ENCODE assay signal across 11 cellular contexts in genomic region chr20:17659344-17659743, GRCh38. TPM values are rescaled to one million over a fixed set of nuclear protein-coding genes. Genes with fewer than 3 reads are reported as not detected.
DNase-seq lines count a peak whose midpoint lies in the region; ATAC-seq, FAIRE-seq and TF ChIP-seq lines count a peak whose summit lies in the region.
"Not testable (repeated sequence)": the region's sequence is repeated elsewhere in the genome, so short reads cannot be mapped to it uniquely, and the experiment has no call there.
"Had no signal": no experiment of that assay in that cellular context is flagged by ENCODE, and none has a peak within 500 bp of the region (broad histone marks: within the 10 kb centered on the region; RNA-seq: fewer than 3 reads in every experiment).

No MANE protein-coding gene starts in this region.

- not testable (repeated sequence) for H3K27me3 Mint-ChIP-seq in glutamatergic neuron (ENCODE audit: unreplicated experiment)

- CTCF ChIA-PET in AG04450 (lab: Charles Lee), result interaction anchor here (1.5 kb wide), 1 partner anchor 155 kb away, joined by 3 read pairs; no protein-coding TSS in a partner anchor
- CTCF ChIA-PET in Panc1 (lab: Charles Lee); HepG2 (lab: Yijun Ruan, JAX; ENCODE audit: low intra/inter-chr PET ratio, low total read pairs): not testable (repeated sequence)

- FAIRE-seq in HepG2 (lab: Jason Lieb, UNC), result not testable (repeated sequence)

- H3K4me1 Mint-ChIP-seq in glutamatergic neuron (ENCODE audit: low read depth, unreplicated experiment), result peaks cover 42% of the 10 kb centered on the region

- H3K4me3 Mint-ChIP-seq in glutamatergic neuron (ENCODE audit: unreplicated experiment), result peak overlapping the region; percentile 43

- TF ChIP-seq RAD21 in HepG2 (CRISPR knock-in tag; IDR thresholded peaks at IDR 0.05), result not testable (repeated sequence)

- H3K79me2 ChIP-seq in HepG2 (ENCODE audit: insufficient read depth, low read length), result peaks cover 84% of the 10 kb centered on the region

- BruUV-seq in Panc1 (replicated peaks; lab: Mats Ljungman, UMichigan), result TSS peak; percentile 96
- BruUV-seq in HepG2 (replicated peaks; lab: Mats Ljungman, UMichigan), result TSS peak; percentile 67

- intact Hi-C loops in Panc1 (cut with micrococcal nuclease; ENCODE audit: unreplicated experiment); body of pancreas (cut with DNase I): not testable (repeated sequence)
- intact Hi-C loops in HepG2 (cut with micrococcal nuclease; ENCODE audit: unreplicated experiment), result loop anchor here (5.0 kb wide), 1 partner anchor 238 kb away; no protein-coding TSS in a partner anchor
- intact Hi-C loops in thyroid gland (cut with DNase I), result loop anchor here (10.0 kb wide), 1 partner anchor 245 kb away; no protein-coding TSS in a partner anchor

- WGBS in body of pancreas, 2 donors, result 84 to 95% methylated on average over 7 of the region's 7 CpGs
- 98% methylated on average over 7 of the region's 7 CpGs for WGBS in HepG2 (ENCODE audit: low lambda C conversion rate)
- 96% methylated on average over 7 of the region's 7 CpGs for WGBS in thyroid gland, 2 donors

- not testable (repeated sequence) for TF ChIP-seq EP300 in HepG2 (IDR thresholded peaks at IDR 0.05; ENCODE audit: low read depth in 2 of 2, low read length in 2 of 2); HepG2 (CRISPR knock-in tag; IDR thresholded peaks at IDR 0.05; ENCODE audit: borderline replicate concordance)

- H2AFZ ChIP-seq in HepG2 (ENCODE audit: low read length), result not testable (repeated sequence)

- not testable (repeated sequence) for H3K4me1 ChIP-seq in Panc1 (ENCODE audit: control insufficient read depth, insufficient read depth, low read length)
- H3K4me1 ChIP-seq in body of pancreas, result peaks cover 93% of the 10 kb centered on the region
- H3K4me1 ChIP-seq in HepG2 (ENCODE audit: insufficient read depth, low read length), result peaks cover 41% of the 10 kb centered on the region
- peaks cover 29 to 31% (median 30%) of the 10 kb centered on the region in 3 donors for H3K4me1 ChIP-seq in skeletal muscle tissue (ENCODE audit: control insufficient read depth in 3 of 3, insufficient read depth in 3 of 3, low read length in 3 of 3)
- H3K4me1 ChIP-seq in thyroid gland, result peaks cover 34 to 58% of the 10 kb centered on the region in 2 donors

- not testable (repeated sequence) for H3K36me3 ChIP-seq in Panc1 (ENCODE audit: control insufficient read depth, insufficient read depth, low read length)
- H3K36me3 ChIP-seq in body of pancreas (replicated peaks in 1 of 2; ENCODE audit: insufficient read depth in 1 of 2, low read depth in 2 of 2) (peaks cover 9 to 16% of the 10 kb centered on the region in 2 donors), HepG2 (replicated peaks in 1 of 2; ENCODE audit: control insufficient read depth in 1 of 2, insufficient read depth in 2 of 2, low read length in 2 of 2) (peaks cover 46 to 70% of the 10 kb centered on the region in 2 experiments), skeletal muscle tissue (ENCODE audit: control insufficient read depth in 3 of 3, insufficient read depth in 3 of 3, low read length in 3 of 3) (peaks cover 6 to 11% (median 11%) of the 10 kb centered on the region in 3 donors), thyroid gland (peaks cover 7 to 19% of the 10 kb centered on the region in 2 donors)

- POLR2A ChIA-PET in AG04450 (lab: Yijun Ruan, JAX); Panc1 (lab: Charles Lee); HepG2 (lab: Yijun Ruan, JAX): not testable (repeated sequence)

- TF ChIP-seq POLR2A in body of pancreas (IDR thresholded peaks at IDR 0.05); HepG2 (IDR thresholded peaks at IDR 0.05; ENCODE audit: insufficient read depth in 1 of 2, low read depth in 2 of 2, low read length in 2 of 2); thyroid gland (IDR thresholded peaks at IDR 0.05): not testable (repeated sequence)

- TF ChIP-seq CTCF in AG04450 (IDR thresholded peaks at IDR 0.05; ENCODE audit: low read depth, low read length); Panc1 (IDR thresholded peaks at IDR 0.05); body of pancreas (IDR thresholded peaks at IDR 0.05); glutamatergic neuron (IDR thresholded peaks at IDR 0.05; ENCODE audit: partially characterized antibody, unreplicated experiment); HepG2 (CRISPR knock-in tag; IDR thresholded peaks at IDR 0.05); thyroid gland (IDR thresholded peaks at IDR 0.05): not testable (repeated sequence)

- in situ Hi-C loops in Panc1 (cut with HindIII; ENCODE audit: low pct_unique_long_range_greater_than_20kb, low sequenced_read_pairs); HepG2 (cut with HindIII; ENCODE audit: extremely low pct_ligation_motif_present, low pct_unique_long_range_greater_than_20kb): not testable (repeated sequence)

- peaks cover 12% of the 10 kb centered on the region for H3K9me3 ChIP-seq in AG04450 (ENCODE audit: control insufficient read depth, insufficient read depth, low read length)
- H3K9me3 ChIP-seq in Panc1 (ENCODE audit: control insufficient read depth, insufficient read depth, low read depth, low read length); body of pancreas; HepG2 (ENCODE audit: low read length); skeletal muscle tissue (ENCODE audit: control insufficient read depth in 3 of 3, low read length in 3 of 3); thyroid gland: not testable (repeated sequence)

- H3K9ac ChIP-seq in HepG2 (ENCODE audit: insufficient read depth, low read depth, low read length); skeletal muscle tissue (ENCODE audit: low read depth in 1 of 3, low read length in 3 of 3): not testable (repeated sequence)

- not testable (repeated sequence) for H3K4me3 ChIP-seq in AG04450 (ENCODE audit: low read depth, low read length); Panc1 (ENCODE audit: low read depth in 2 of 2, low read length in 2 of 2); body of pancreas; HepG2 (replicated peaks in 1 of 3; ENCODE audit: insufficient read depth in 1 of 3, low read depth in 2 of 3, low read length in 3 of 3); skeletal muscle tissue (ENCODE audit: low read length in 3 of 3); thyroid gland (replicated peaks in 1 of 3)

- H3K4me2 ChIP-seq in HepG2 (ENCODE audit: low read depth, low read length), result not testable (repeated sequence)

- not testable (repeated sequence) for ATAC-seq in Panc1, body of pancreas, HepG2

- peak overlapping the region; percentile 25 for H3K27ac Mint-ChIP-seq in glutamatergic neuron (ENCODE audit: unreplicated experiment)

- not testable (repeated sequence) for H3K9me3 Mint-ChIP-seq in glutamatergic neuron (ENCODE audit: unreplicated experiment)

- H3K27ac ChIP-seq in AG04450 (ENCODE audit: low read depth, low read length) (peak overlapping the region; percentile 31), body of pancreas (peak overlapping the region in 3 of 4 donors; percentile 60 to 77 (median 73)), skeletal muscle tissue (ENCODE audit: low read depth, low read length) (peak overlapping the region; percentile 41), thyroid gland (peak overlapping the region in 2 of 3 donors; percentile 53 to 55)
- not testable (repeated sequence) for H3K27ac ChIP-seq in Panc1 (ENCODE audit: low read length); HepG2 (ENCODE audit: extremely low read length, insufficient read depth, low read length)

- not testable (repeated sequence) for H3K27me3 ChIP-seq in AG04450 (ENCODE audit: control insufficient read depth, insufficient read depth, low read length); Panc1 (ENCODE audit: control insufficient read depth, insufficient read depth, low read length); body of pancreas; HepG2 (ENCODE audit: control insufficient read depth in 1 of 2, insufficient read depth in 2 of 2, low read length in 2 of 2); skeletal muscle tissue (ENCODE audit: control insufficient read depth in 3 of 3, insufficient read depth in 3 of 3, low read length in 3 of 3); thyroid gland

- not testable (repeated sequence) for DNase-seq in AG04450 (ENCODE audit: low read depth, low spot score); Panc1 (ENCODE audit: low read depth, low spot score); glutamatergic neuron; HepG2 (ENCODE audit: low spot score); thyroid gland
- DNase-seq in body of pancreas, result peak in 2 of 4 donors; percentile 2 to 8

- H4K20me1 ChIP-seq in HepG2 (ENCODE audit: insufficient read depth, low read length), result peaks cover 93% of the 10 kb centered on the region

- H3K36me3 Mint-ChIP-seq in glutamatergic neuron (ENCODE audit: unreplicated experiment), result peaks cover 11% of the 10 kb centered on the region

RNA-seq across cellular contexts. Expression of gene RRBP1, which starts 22.7 kb away (rescaled TPM):
- polyA plus RNA-seq in AG04450 (2011; rRNA removed) (151 and 153 TPM in 2 replicates), HepG2 (2011; rRNA removed) (150 and 195 TPM in 2 replicates)
- polyA minus RNA-seq in AG04450 (2011; rRNA and poly(A)+ RNA removed), result 115 and 130 TPM in 2 replicates
- total RNA-seq in Panc1 (2021; ENCODE audit: unreplicated experiment) (152 TPM), body of pancreas (100 to 1,000 TPM; 313 to 511 TPM), glutamatergic neuron (ENCODE audit: unreplicated experiment) (63.3 TPM), HepG2 (2016; rRNA removed; fragmentation: Illumina TruSeq; extraction: Trizol) (97.1 and 222 TPM in 2 replicates), skeletal muscle tissue (76.2 TPM), thyroid gland (100 to 1,000 TPM; 149 to 287 (median 221) TPM)
- polyA plus RNA-seq in Panc1 (2012; ENCODE audit: insufficient read length), result 153 TPM
- total RNA-seq in HepG2 (2016; cell fraction: cytosol; rRNA removed; fragmentation: Illumina TruSeq; extraction: Trizol; ENCODE audit: low read depth), result 35.1 and 38.1 TPM in 2 replicates
- 75.4 and 223 TPM in 2 replicates for total RNA-seq in HepG2 (2016; cell fraction: insoluble cytoplasmic fraction; rRNA removed; fragmentation: Illumina TruSeq; extraction: Trizol)
- total RNA-seq in HepG2 (2016; cell fraction: membrane; rRNA removed; fragmentation: Illumina TruSeq; extraction: Trizol), result 33.7 and 37.4 TPM in 2 replicates
- total RNA-seq in HepG2 (2016; cell fraction: nucleus; rRNA removed; fragmentation: Illumina TruSeq; extraction: Trizol), result 254 and 316 TPM in 2 replicates
- 97.1 and 99.8 TPM in 2 replicates for polyA plus RNA-seq in HepG2 (2011; cell fraction: cytosol; rRNA removed)
- polyA plus RNA-seq in HepG2 (2011; cell fraction: nucleus; rRNA removed), result 402 and 429 TPM in 2 replicates
- polyA plus RNA-seq in HepG2 (2012), result 190 and 218 TPM in 2 replicates
- 14.1 and 14.3 TPM in 2 replicates for polyA plus RNA-seq in HepG2 (2016; cell fraction: cytosol; fragmentation: Illumina TruSeq; extraction: Trizol; ENCODE audit: low read depth)
- 67.5 and 88.2 TPM in 2 replicates for polyA plus RNA-seq in HepG2 (2016; cell fraction: insoluble cytoplasmic fraction; fragmentation: Illumina TruSeq; extraction: Trizol; ENCODE audit: low read depth)
- 15.3 and 18.4 TPM in 2 replicates for polyA plus RNA-seq in HepG2 (2016; cell fraction: membrane; fragmentation: Illumina TruSeq; extraction: Trizol; ENCODE audit: low read depth)
- 548 and 573 TPM in 2 replicates for polyA plus RNA-seq in HepG2 (2016; cell fraction: nucleus; fragmentation: Illumina TruSeq; extraction: Trizol; ENCODE audit: insufficient read depth, low read depth)
- polyA minus RNA-seq in HepG2 (2011; rRNA and poly(A)+ RNA removed; ENCODE audit: low replicate concordance), result 18.3 and 157 TPM in 2 replicates
- 155 and 192 TPM in 2 replicates for polyA minus RNA-seq in HepG2 (2011; cell fraction: cytosol; rRNA and poly(A)+ RNA removed)
- 198 and 205 TPM in 2 replicates for polyA minus RNA-seq in HepG2 (2011; cell fraction: nucleus; rRNA and poly(A)+ RNA removed)

RNA-seq across cellular contexts. Expression of gene BANF2, which starts 40.4 kb away (rescaled TPM):
- polyA plus RNA-seq in AG04450 (2011; rRNA removed), result not detected in 2 replicates
- polyA minus RNA-seq in AG04450 (2011; rRNA and poly(A)+ RNA removed), result not detected in 2 replicates
- not detected for total RNA-seq in Panc1 (2021; ENCODE audit: unreplicated experiment)
- polyA plus RNA-seq in Panc1 (2012; ENCODE audit: insufficient read length), result not detected
- total RNA-seq in body of pancreas, result 1 to 10 TPM in 1 of 2 donors, not detected in 1; 4.0 TPM
- not detected for total RNA-seq in glutamatergic neuron (ENCODE audit: unreplicated experiment)
- 0.35 TPM in 1 of 2 replicates, not detected in the other for total RNA-seq in HepG2 (2016; rRNA removed; fragmentation: Illumina TruSeq; extraction: Trizol)
- total RNA-seq in HepG2 (2016; cell fraction: cytosol; rRNA removed; fragmentation: Illumina TruSeq; extraction: Trizol; ENCODE audit: low read depth), result 0.53 TPM in 1 of 2 replicates, not detected in the other
- total RNA-seq in HepG2 (2016; cell fraction: insoluble cytoplasmic fraction; rRNA removed; fragmentation: Illumina TruSeq; extraction: Trizol), result not detected in 2 replicates
- not detected in 2 replicates for total RNA-seq in HepG2 (2016; cell fraction: membrane; rRNA removed; fragmentation: Illumina TruSeq; extraction: Trizol)
- not detected in 2 replicates for total RNA-seq in HepG2 (2016; cell fraction: nucleus; rRNA removed; fragmentation: Illumina TruSeq; extraction: Trizol)
- not detected in 2 replicates for polyA plus RNA-seq in HepG2 (2011; rRNA removed)
- polyA plus RNA-seq in HepG2 (2011; cell fraction: cytosol; rRNA removed), result not detected in 2 replicates
- polyA plus RNA-seq in HepG2 (2011; cell fraction: nucleus; rRNA removed), result not detected in 2 replicates
- not detected in 2 replicates for polyA plus RNA-seq in HepG2 (2012)
- polyA plus RNA-seq in HepG2 (2016; cell fraction: cytosol; fragmentation: Illumina TruSeq; extraction: Trizol; ENCODE audit: low read depth), result not detected in 2 replicates
- polyA plus RNA-seq in HepG2 (2016; cell fraction: insoluble cytoplasmic fraction; fragmentation: Illumina TruSeq; extraction: Trizol; ENCODE audit: low read depth), result not detected in 2 replicates
- polyA plus RNA-seq in HepG2 (2016; cell fraction: membrane; fragmentation: Illumina TruSeq; extraction: Trizol; ENCODE audit: low read depth), result not detected in 2 replicates
- not detected in 2 replicates for polyA plus RNA-seq in HepG2 (2016; cell fraction: nucleus; fragmentation: Illumina TruSeq; extraction: Trizol; ENCODE audit: insufficient read depth, low read depth)
- polyA minus RNA-seq in HepG2 (2011; rRNA and poly(A)+ RNA removed; ENCODE audit: low replicate concordance), result not detected in 2 replicates
- polyA minus RNA-seq in HepG2 (2011; cell fraction: cytosol; rRNA and poly(A)+ RNA removed), result not detected in 2 replicates
- not detected in 2 replicates for polyA minus RNA-seq in HepG2 (2011; cell fraction: nucleus; rRNA and poly(A)+ RNA removed)
- total RNA-seq in skeletal muscle tissue, result not detected
- 10 to 100 TPM in 1 of 4 donors, not detected in 3; 15.2 TPM for total RNA-seq in thyroid gland
- total RNA-seq: CD8-positive, alpha-beta T cell; G401; H4 had no signal
- polyA plus RNA-seq: A549 had no signal
